Comparison of ENCODE assay signal across 6 cellular contexts in genomic region chr1:109249654-109250401, GRCh38. TPM values are rescaled to one million over a fixed set of nuclear protein-coding genes. Genes with fewer than 3 reads are reported as not detected.
DNase-seq lines count a peak whose midpoint lies in the region; ATAC-seq, FAIRE-seq and TF ChIP-seq lines count a peak whose summit lies in the region.

No MANE protein-coding gene starts in this region.

- H3K4me1 ChIP-seq in PC-3 (ENCODE audit: insufficient read depth, low read length) (peaks cover 8% of the 10 kb centered on the region; the same call in 1 of the 2 replicates), iPS DF 6.9 (ENCODE audit: control insufficient read depth, insufficient read depth, low read length) (peaks cover 21% of the 10 kb centered on the region)

- H3K79me2 ChIP-seq in PC-3 (ENCODE audit: low read length), result no peaks in the 10 kb centered on the region

- H3F3A ChIP-seq in PC-3 (ENCODE audit: low read length, unreplicated experiment), result no peaks in the 10 kb centered on the region

- no peak overlapping the region for H3K27ac Mint-ChIP-seq in activated CD4-positive, alpha-beta T cell treated with anti-CD3 and anti-CD28 coated beads, Interleukin-2, amount 10 ng/mL, durations not matched to agents 7 days and 5 days

- no peak for FAIRE-seq in urothelium cell line (lab: Jason Lieb, UNC)

- no CpG with 5 or more reads among the region's 80 CpGs for WGBS in iPS DF 6.9 (ENCODE audit: insufficient coverage, insufficient read length)

- H3K36me3 ChIP-seq in PC-3 (ENCODE audit: low read depth, low read length) (no peaks in the 10 kb centered on the region), iPS DF 6.9 (ENCODE audit: control insufficient read depth, insufficient read depth, low read length) (no peaks in the 10 kb centered on the region)

- intact Hi-C loops in PC-3 (cut with micrococcal nuclease), result loop anchor here (1.0 kb wide), 1 partner anchor 9 kb away; no protein-coding TSS in a partner anchor

- H3K9ac ChIP-seq in PC-3 (ENCODE audit: low read length), result no peak overlapping the region

- POLR2A ChIA-PET in activated CD4-positive, alpha-beta T cell treated with anti-CD3 and anti-CD28 coated beads, Interleukin-2, amount 10 ng/mL, durations not matched to agents 7 days and 5 days (lab: Charles Lee), result no interaction called here
- POLR2A ChIA-PET in PC-3 (lab: Charles Lee; ENCODE audit: unreplicated experiment), result no interaction called here

- peak overlapping the region; percentile 62 for H3K4me3 Mint-ChIP-seq in activated CD4-positive, alpha-beta T cell treated with anti-CD3 and anti-CD28 coated beads, Interleukin-2, amount 10 ng/mL, durations not matched to agents 7 days and 5 days

- no peak for DNase-seq in activated CD4-positive, alpha-beta T cell treated with anti-CD3 and anti-CD28 coated beads, Interleukin-2, amount 10 ng/mL, durations not matched to agents 7 days and 5 days
- DNase-seq in activated CD4-positive, alpha-beta T cell treated with anti-CD3 and anti-CD28 coated beads for 1 hour, result no peak
- no peak for DNase-seq in PC-3
- no peak for DNase-seq in iPS DF 6.9 (ENCODE audit: low read depth, low spot score)
- DNase-seq in urothelium cell line (ENCODE audit: low spot score), result peak; percentile 60
- DNase-seq in amniotic stem cell (lab: John Stamatoyannopoulos, UW), result no peak

- BruUV-seq in PC-3 (replicated peaks; lab: Mats Ljungman, UMichigan), result no TSS peak

- no peaks in the 10 kb centered on the region for H3K36me3 Mint-ChIP-seq in activated CD4-positive, alpha-beta T cell treated with anti-CD3 and anti-CD28 coated beads, Interleukin-2, amount 10 ng/mL, durations not matched to agents 7 days and 5 days (ENCODE audit: low read depth)

- peaks cover 4% of the 10 kb centered on the region for H3K4me1 Mint-ChIP-seq in activated CD4-positive, alpha-beta T cell treated with anti-CD3 and anti-CD28 coated beads, Interleukin-2, amount 10 ng/mL, durations not matched to agents 7 days and 5 days

- H3K27me3 Mint-ChIP-seq in activated CD4-positive, alpha-beta T cell treated with anti-CD3 and anti-CD28 coated beads, Interleukin-2, amount 10 ng/mL, durations not matched to agents 7 days and 5 days, result peaks cover 7% of the 10 kb centered on the region

- TF ChIP-seq CTCF in PC-3 (conservative IDR thresholded peaks at IDR 0.05; ENCODE audit: low read depth, low read length), result no peak

- H3K4me2 ChIP-seq in PC-3 (ENCODE audit: low read length), result peak overlapping the region; percentile 83

- peak overlapping the region; percentile 35; the same call in 1 of the 2 replicates for H2AFZ ChIP-seq in PC-3 (ENCODE audit: low read length)

- no peaks in the 10 kb centered on the region for H3K9me3 Mint-ChIP-seq in activated CD4-positive, alpha-beta T cell treated with anti-CD3 and anti-CD28 coated beads, Interleukin-2, amount 10 ng/mL, durations not matched to agents 7 days and 5 days

- H3K27ac ChIP-seq in PC-3 (ENCODE audit: low read length) (no peak overlapping the region), iPS DF 6.9 (ENCODE audit: low read length) (no peak overlapping the region)

- no peaks in the 10 kb centered on the region for H3K9me3 ChIP-seq in PC-3 (ENCODE audit: low read length)
- H3K9me3 ChIP-seq in iPS DF 6.9 (ENCODE audit: control insufficient read depth, insufficient read depth, low read length), result no peaks in the 10 kb centered on the region

- CTCF ChIA-PET in activated CD4-positive, alpha-beta T cell treated with anti-CD3 and anti-CD28 coated beads, Interleukin-2, amount 10 ng/mL, durations not matched to agents 7 days and 5 days (lab: Charles Lee), result interaction anchor here (1.0 to 1.7 kb wide), 6 partner anchors 11 to 282 kb away, joined by 3 to 4 read pairs (median 4); partner anchors contain the start of genes PSRC1 and SORT1
- CTCF ChIA-PET in PC-3 (lab: Charles Lee), result no interaction called here

- H3K4me3 ChIP-seq in PC-3 (ENCODE audit: low read length) (peak overlapping the region; percentile 58), iPS DF 6.9 (ENCODE audit: low read length) (peak overlapping the region; percentile 61; the same call in 1 of the 2 replicates)

- H4K20me1 ChIP-seq in PC-3 (ENCODE audit: low read length), result no peaks in the 10 kb centered on the region

- H3K9me2 ChIP-seq in PC-3 (replicated peaks; ENCODE audit: low read length), result no peaks in the 10 kb centered on the region

- H3K27me3 ChIP-seq in PC-3 (ENCODE audit: low read length), result no peaks in the 10 kb centered on the region
- H3K27me3 ChIP-seq in iPS DF 6.9 (ENCODE audit: control insufficient read depth, insufficient read depth, low read length), result 0 out of 2 replicates have a peak, but pooled peaks cover 5% of the 10 kb centered on the region

- peak; percentile 49 for ATAC-seq in PC-3

RNA-seq across cellular contexts. Expression of gene CELSR2, which starts 0.5 kb away (rescaled TPM):
- total RNA-seq in activated CD4-positive, alpha-beta T cell treated with anti-CD3 and anti-CD28 coated beads, Interleukin-2, amount 10 ng/mL, durations not matched to agents 7 days and 5 days, result 1 to 10 TPM; 5.2 to 5.3 TPM
- 3.6 and 6.4 TPM in 2 replicates for total RNA-seq in PC-3 (2014; rRNA removed)

RNA-seq across cellular contexts. Expression of gene PSRC1, which starts 33.1 kb away (rescaled TPM):
- 10 to 100 TPM; 32.7 to 34.5 TPM for total RNA-seq in activated CD4-positive, alpha-beta T cell treated with anti-CD3 and anti-CD28 coated beads, Interleukin-2, amount 10 ng/mL, durations not matched to agents 7 days and 5 days
- total RNA-seq in PC-3 (2014; rRNA removed), result 33.8 and 34.5 TPM in 2 replicates

RNA-seq across cellular contexts. Expression of gene SARS1, which starts 36.1 kb away (rescaled TPM):
- 100 to 1,000 TPM; 138 to 140 TPM for total RNA-seq in activated CD4-positive, alpha-beta T cell treated with anti-CD3 and anti-CD28 coated beads, Interleukin-2, amount 10 ng/mL, durations not matched to agents 7 days and 5 days
- 146 and 158 TPM in 2 replicates for total RNA-seq in PC-3 (2014; rRNA removed)

RNA-seq across cellular contexts. Expression of gene MYBPHL, which starts 57.0 kb away (rescaled TPM):
- not detected for total RNA-seq in activated CD4-positive, alpha-beta T cell treated with anti-CD3 and anti-CD28 coated beads, Interleukin-2, amount 10 ng/mL, durations not matched to agents 7 days and 5 days
- total RNA-seq in PC-3 (2014; rRNA removed), result not detected in 2 replicates
